ENCODE assay signal across 2 cellular contexts in the genomic region with DNA sequence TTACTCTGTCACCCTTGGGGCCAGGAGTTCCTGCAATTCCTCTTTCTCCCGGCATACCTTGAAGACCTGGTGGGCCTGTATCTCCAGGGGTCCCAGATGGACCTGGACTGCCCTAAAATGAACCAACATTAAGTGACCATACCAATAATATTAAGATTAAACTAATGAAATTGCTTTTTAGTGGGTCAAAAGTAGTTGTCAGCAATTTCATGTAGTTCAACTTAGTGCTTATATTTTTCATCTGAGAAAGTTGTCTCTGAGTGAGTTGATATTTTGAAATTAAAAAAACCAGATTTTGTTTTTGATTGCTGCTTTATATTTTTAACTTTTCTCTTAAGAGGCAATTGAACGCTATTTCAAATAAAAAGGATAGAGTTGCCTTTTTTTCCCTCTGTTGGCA.
A peak's percentile ranks its signal among the peaks of the same experiment; 100 is the strongest.
TF ChIP-seq lines count a peak whose summit lies in the region.

No MANE protein-coding gene starts in this region.

TF ChIP-seq in IMR-90, 13 proteins besides CTCF, POLR2A, EP300 and RAD21:
- TF ChIP-seq CHD1 (IDR thresholded peaks at IDR 0.05; ENCODE audit: low read depth, low read length) (no peak), MAFK (IDR thresholded peaks at IDR 0.05; ENCODE audit: low read depth, low read length) (peak; percentile 55)

TF ChIP-seq in K562, 482 proteins besides CTCF, POLR2A, EP300 and RAD21:
- TF ChIP-seq EGR1 (conservative IDR thresholded peaks at IDR 0.05) (no peak), CBFB (CRISPR knock-in tag; IDR thresholded peaks at IDR 0.05) (no peak), RBM34 (IDR thresholded peaks at IDR 0.05; ENCODE audit: borderline replicate concordance, insufficient read depth, low read length) (no peak), ZNF316 (IDR thresholded peaks at IDR 0.05) (peak; percentile 20; the same call in 1 of the 2 replicates), ZEB2 (IDR thresholded peaks at IDR 0.05) (no peak), GTF2A2 (tag; IDR thresholded peaks at IDR 0.05) (no peak), CEBPB (tag; IDR thresholded peaks at IDR 0.05) (no peak)
- TF ChIP-seq, protein P1, sequence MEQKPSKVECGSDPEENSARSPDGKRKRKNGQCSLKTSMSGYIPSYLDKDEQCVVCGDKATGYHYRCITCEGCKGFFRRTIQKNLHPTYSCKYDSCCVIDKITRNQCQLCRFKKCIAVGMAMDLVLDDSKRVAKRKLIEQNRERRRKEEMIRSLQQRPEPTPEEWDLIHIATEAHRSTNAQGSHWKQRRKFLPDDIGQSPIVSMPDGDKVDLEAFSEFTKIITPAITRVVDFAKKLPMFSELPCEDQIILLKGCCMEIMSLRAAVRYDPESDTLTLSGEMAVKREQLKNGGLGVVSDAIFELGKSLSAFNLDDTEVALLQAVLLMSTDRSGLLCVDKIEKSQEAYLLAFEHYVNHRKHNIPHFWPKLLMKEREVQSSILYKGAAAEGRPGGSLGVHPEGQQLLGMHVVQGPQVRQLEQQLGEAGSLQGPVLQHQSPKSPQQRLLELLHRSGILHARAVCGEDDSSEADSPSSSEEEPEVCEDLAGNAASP (IDR thresholded peaks at IDR 0.05): no peak
TF ChIP-seq in K562: peak in this region for 1.
